Comparison of ENCODE assay signal across 9 cellular contexts in genomic region chr3:27728195-27729087, GRCh38. TPM values are rescaled to one million over a fixed set of nuclear protein-coding genes. Genes with fewer than 3 reads are reported as not detected.
A peak's percentile ranks its signal among the peaks of the same experiment; 100 is the strongest.
DNase-seq lines count a peak whose midpoint lies in the region; ATAC-seq, FAIRE-seq and TF ChIP-seq lines count a peak whose summit lies in the region.
"Had no signal": no experiment of that assay in that cellular context is flagged by ENCODE, and none has a peak within 500 bp of the region (broad histone marks: within the 10 kb centered on the region; RNA-seq: fewer than 3 reads in every experiment).

No MANE protein-coding gene starts in this region.

- POLR2A ChIA-PET in K562 (lab: Yijun Ruan, JAX): interaction anchor here (0.7 kb wide), 1 partner anchor 10 kb away, joined by 3 read pairs; no protein-coding TSS in a partner anchor

- no peak for TF ChIP-seq POLR2A in K562 (conservative IDR thresholded peaks at IDR 0.05)

- no peaks in the 10 kb centered on the region for H3K36me3 Mint-ChIP-seq in natural killer cell

- no peak for TF ChIP-seq EP300 in K562 (IDR thresholded peaks at IDR 0.05; ENCODE audit: low read length)

- DNase-seq in K562 (ENCODE audit: extremely low read depth in 1 of 4, low spot score in 3 of 4): peak in 3 of 4 experiments; percentile 35 to 51 (median 42)
- peak; percentile 24 for DNase-seq in natural killer cell
- no peak for DNase-seq in NCI-H2029 (lab: John Stamatoyannopoulos, UW)
- no peak for DNase-seq in omental fat pad (ENCODE audit: low spot score)
- no peak for DNase-seq in NOMO-1 (lab: John Stamatoyannopoulos, UW; ENCODE audit: unreplicated experiment in 2 of 2)

- 0 out of 5 replicates have a peak, but pooled peaks cover 0 to 4% of the 10 kb centered on the region in 2 experiments for H3K4me1 ChIP-seq in K562 (replicated peaks in 1 of 2; ENCODE audit: control insufficient read depth in 2 of 2, insufficient read depth in 2 of 2, low read length in 2 of 2)

- no peaks in the 10 kb centered on the region for H3K36me3 ChIP-seq in K562 (ENCODE audit: control insufficient read depth, insufficient read depth, low read length)

- ATAC-seq in GM18867 (IDR thresholded peaks at IDR 0.05; ENCODE audit: unreplicated experiment) (peak; percentile 63), HG02981 (IDR thresholded peaks at IDR 0.05; ENCODE audit: unreplicated experiment) (peak; percentile 56), K562 (peak; percentile 90), natural killer cell (peak; percentile 48 to 72 (median 67)), omental fat pad (ENCODE audit: low FRiP score) (no peak), GM19467 (IDR thresholded peaks at IDR 0.05; ENCODE audit: unreplicated experiment) (no peak)

- H3K27ac ChIP-seq in K562 (ENCODE audit: extremely low read depth, low read depth, low read length): no peak overlapping the region
- H3K27ac ChIP-seq: epithelial cell of prostate had no signal

- no peak for FAIRE-seq in K562 (lab: Jason Lieb, UNC)

- no peak overlapping the region for H3K4me2 ChIP-seq in K562 (ENCODE audit: insufficient read depth, low read length)

- in situ Hi-C loops in K562 (cut with MboI): no loop called here

- H3K4me3 ChIP-seq in K562: no peak overlapping the region

- H3K9me1 ChIP-seq in K562 (ENCODE audit: control insufficient read depth, insufficient read depth, low read length): no peaks in the 10 kb centered on the region

- WGBS in K562 (ENCODE audit: insufficient coverage, low coverage, missing lambda C conversion rate): 3% methylated on average over 31 of the region's 35 CpGs

- H3K9ac ChIP-seq in K562 (ENCODE audit: insufficient read depth in 1 of 2, low read depth in 2 of 2, low read length in 2 of 2): no peak overlapping the region

- peak overlapping the region; percentile 78 for H3K4me3 Mint-ChIP-seq in natural killer cell

- CTCF ChIA-PET in K562 (lab: Yijun Ruan, JAX; ENCODE audit: low intra/inter-chr PET ratio): no interaction called here

- peaks cover 48 to 57% of the 10 kb centered on the region in 2 donors for H3K4me1 Mint-ChIP-seq in natural killer cell

- intact Hi-C loops in K562 (cut with micrococcal nuclease): no loop called here
- intact Hi-C loops in natural killer cell (cut with micrococcal nuclease): no loop called here

- H3K27me3 ChIP-seq in K562 (ENCODE audit: control insufficient read depth in 2 of 2, insufficient read depth in 2 of 2, low read length in 2 of 2): peaks cover 15 to 30% of the 10 kb centered on the region in 2 experiments; a peak in 3 of 5 replicates

- H4K20me1 ChIP-seq in K562 (replicated peaks; ENCODE audit: control insufficient read depth, insufficient read depth, low read length): no peaks in the 10 kb centered on the region

- peaks cover 75 to 88% of the 10 kb centered on the region in 2 donors for H3K27me3 Mint-ChIP-seq in natural killer cell (ENCODE audit: low read depth in 2 of 2)

- no peak overlapping the region for H2AFZ ChIP-seq in K562 (ENCODE audit: low read depth, low read length)

- no TSS peak for BruUV-seq in K562 (replicated peaks; lab: Mats Ljungman, UMichigan)

- H3K79me2 ChIP-seq in K562 (ENCODE audit: control insufficient read depth, insufficient read depth, low read length): no peaks in the 10 kb centered on the region

- peak overlapping the region in 1 of 2 donors; percentile 51 for H3K27ac Mint-ChIP-seq in natural killer cell

- no peaks in the 10 kb centered on the region for H3K9me3 Mint-ChIP-seq in natural killer cell

- H3K9me3 ChIP-seq in K562 (replicated peaks; ENCODE audit: control insufficient read depth, insufficient read depth, low read depth, low read length): no peaks in the 10 kb centered on the region

- TF ChIP-seq CTCF in K562 (IDR thresholded peaks at IDR 0.05 in 2 of 3, conservative IDR thresholded peaks at IDR 0.05 in 1 of 3; ENCODE audit: insufficient read depth in 2 of 3, low read depth in 1 of 3, low read length in 3 of 3) (peak in 2 of 3 experiments; percentile 22 to 63; a peak in 3 of 6 replicates), natural killer cell (IDR thresholded peaks at IDR 0.05) (peak; percentile 37), omental fat pad (IDR thresholded peaks at IDR 0.05) (no peak)

- TF ChIP-seq RAD21 in K562 (CRISPR knock-in tag; conservative IDR thresholded peaks at IDR 0.05 in 1 of 2, IDR thresholded peaks at IDR 0.05 in 1 of 2): no peak

TF ChIP-seq in K562, 482 proteins besides CTCF, POLR2A, EP300 and RAD21:
- TF ChIP-seq LEF1 (IDR thresholded peaks at IDR 0.05) (no peak), SAFB (IDR thresholded peaks at IDR 0.05; ENCODE audit: borderline replicate concordance, low read depth, low read length) (no peak), ZNF253 (CRISPR knock-in tag; conservative IDR thresholded peaks at IDR 0.05) (no peak), ZNF165 (CRISPR knock-in tag; IDR thresholded peaks at IDR 0.05; ENCODE audit: borderline replicate concordance) (no peak), YY1 (IDR thresholded peaks at IDR 0.05; ENCODE audit: borderline replicate concordance in 1 of 3, control insufficient read depth in 1 of 3, extremely low read depth in 1 of 3, insufficient read depth in 3 of 3, insufficient read length in 1 of 3, insufficient replicate concordance in 2 of 3, low read depth in 1 of 3, low read length in 2 of 3) (peak in 1 of 3 experiments; percentile 41), NR2C1 (IDR thresholded peaks at IDR 0.05) (no peak), NR2C1 (tag; IDR thresholded peaks at IDR 0.05) (no peak), EGR1 (conservative IDR thresholded peaks at IDR 0.05) (no peak), ARID3A (IDR thresholded peaks at IDR 0.05; ENCODE audit: borderline replicate concordance, low read depth, low read length) (no peak)

RNA-seq across cellular contexts. Expression of gene EOMES, which starts 6.3 kb away (rescaled TPM):
- total RNA-seq in K562 (2011; cell fraction: chromatin; rRNA removed; ENCODE audit: low replicate concordance): not detected in 2 replicates
- not detected in 2 replicates for total RNA-seq in K562 (2011; cell fraction: nucleolus; rRNA removed)
- total RNA-seq in K562 (2011; cell fraction: nucleoplasm; rRNA removed): not detected in 2 replicates
- total RNA-seq in K562 (2014; rRNA removed) (not detected in 2 replicates), K562 (2014; rRNA removed; fragmentation: Illumina TruSeq; extraction: Trizol) (not detected in 2 replicates), K562 (2015; rRNA removed; fragmentation: Illumina TruSeq; extraction: Trizol) (not detected in 2 replicates), K562 (2021) (0.07 TPM in 1 of 2 replicates, not detected in the other), natural killer cell (10 to 100 TPM; 30.3 to 64.0 (median 32.2) TPM), omental fat pad (under 1 TPM in 3 of 4 donors, not detected in 1; 0.19 to 0.63 (median 0.48) TPM)
- polyA plus RNA-seq in K562 (2011; rRNA removed) (not detected in 2 replicates), K562 (2014; fragmentation: Illumina TruSeq; extraction: Trizol) (not detected in 2 replicates), K562 (2014; fragmentation: Nextera tagmentation; extraction: Ambion mirVana) (not detected), K562 (2014; rRNA removed) (not detected in 2 replicates)
- not detected in 2 replicates for polyA plus RNA-seq in K562 (2011; cell fraction: cytosol; rRNA removed)
- not detected in 2 replicates for polyA plus RNA-seq in K562 (2011; cell fraction: nucleus; rRNA removed)
- not detected in 2 replicates for polyA plus RNA-seq in K562 (2012)
- polyA minus RNA-seq in K562 (2011; rRNA and poly(A)+ RNA removed): not detected in 2 replicates
- polyA minus RNA-seq in K562 (2011; cell fraction: cytosol; rRNA and poly(A)+ RNA removed): not detected in 2 replicates
- polyA minus RNA-seq in K562 (2011; cell fraction: nucleus; rRNA and poly(A)+ RNA removed): not detected in 2 replicates

Comparison
In these comparisons a context has a peak if more than half of its experiments do, and no peak if none do; other contexts are left out.
1. ATAC-seq: peak in GM18867 (single experiment), HG02981 (single experiment), K562 (single experiment) and natural killer cell (3 of 3); none in omental fat pad (single experiment) and GM19467 (single experiment).
2. DNase-seq: peak in K562 (3 of 4) and natural killer cell (single experiment); none in NCI-H2029 (single experiment), omental fat pad (single experiment) and NOMO-1 (0 of 2).
3. CTCF ChIP-seq: peak in K562 (2 of 3) and natural killer cell (single experiment); none in omental fat pad (0 of 3).
4. RNA of gene EOMES, which starts 6.3 kb away (total RNA-seq): 30.3 to 64.0 TPM in natural killer cell; 0.19 to 0.63 TPM in omental fat pad and 0.07 TPM in K562; every median in the first group is over 10 times any median in the second.